12 cellular contexts compared by ENCODE assay signal in genomic region chr9:109907810-109908458, GRCh38.
DNase-seq lines count a peak whose midpoint lies in the region; FAIRE-seq and TF ChIP-seq lines count a peak whose summit lies in the region.
"Had no signal": no experiment of that assay in that cellular context is flagged by ENCODE, and none has a peak within 500 bp of the region (broad histone marks: within the 10 kb centered on the region; RNA-seq: fewer than 3 reads in every experiment).

No MANE protein-coding gene starts in this region.

- TF ChIP-seq CTCF in AG04450 (IDR thresholded peaks at IDR 0.05; ENCODE audit: low read depth, low read length), result no peak
- no peak for TF ChIP-seq CTCF in astrocyte (IDR thresholded peaks at IDR 0.05; ENCODE audit: insufficient read depth, low read depth, low read length)
- TF ChIP-seq CTCF in GM20000 (IDR thresholded peaks at IDR 0.05; ENCODE audit: extremely low read depth, missing control alignments), result no peak

- H3K4me1 ChIP-seq in astrocyte (ENCODE audit: insufficient read depth, low read length) (peaks cover 38% of the 10 kb centered on the region), mesenchymal stem cell (ENCODE audit: control insufficient read depth, insufficient read depth, low read depth, low read length) (peaks cover 14% of the 10 kb centered on the region)

- peak overlapping the region in 1 of 2 experiments; percentile 44 for H2BK12ac ChIP-seq in mesenchymal stem cell (ENCODE audit: low read length in 2 of 2)

- peak overlapping the region; percentile 37 to 76 for H3K18ac ChIP-seq in mesenchymal stem cell (ENCODE audit: low read depth in 1 of 2, low read length in 2 of 2)

- H4K20me1 ChIP-seq in astrocyte (ENCODE audit: insufficient read depth, low read length), result peaks cover 12% of the 10 kb centered on the region

- H3K79me2 ChIP-seq in astrocyte (ENCODE audit: insufficient read depth, low read length), result peaks cover 9% of the 10 kb centered on the region

- peaks cover 13% of the 10 kb centered on the region for H3K79me1 ChIP-seq in mesenchymal stem cell (replicated peaks; ENCODE audit: low read length, poor library complexity, severe bottlenecking)

- CTCF ChIA-PET in AG04450 (lab: Charles Lee), result interaction anchor here (0.8 to 1.5 kb wide), 6 partner anchors 20 to 333 kb away, joined by 4 to 5 read pairs (median 4); no protein-coding TSS in a partner anchor

- no peak overlapping the region for H4K8ac ChIP-seq in mesenchymal stem cell (ENCODE audit: low read length)

- no peak overlapping the region for H2AK5ac ChIP-seq in mesenchymal stem cell (ENCODE audit: low read length, severe bottlenecking)

- peak overlapping the region; percentile 60 for H3K27ac ChIP-seq in AG04450 (ENCODE audit: low read depth, low read length)
- H3K27ac ChIP-seq in astrocyte (ENCODE audit: low read depth, low read length), result no peak overlapping the region
- H3K27ac ChIP-seq in mesenchymal stem cell (ENCODE audit: low read length, poor library complexity, severe bottlenecking), result no peak overlapping the region
- H3K27ac ChIP-seq: tibial artery had no signal

- H3K4me3 Mint-ChIP-seq in astrocyte (ENCODE audit: unreplicated experiment), result no peak overlapping the region
- H3K4me3 Mint-ChIP-seq: activated CD8-positive, alpha-beta memory T cell treated with anti-CD3 and anti-CD28 coated beads, Interleukin-2, amount 10 ng/mL, durations not matched to agents 7 days and 5 days had no signal

- H3K27me3 Mint-ChIP-seq in astrocyte (ENCODE audit: low read depth, unreplicated experiment), result no peaks in the 10 kb centered on the region
- H3K27me3 Mint-ChIP-seq: activated CD8-positive, alpha-beta memory T cell treated with anti-CD3 and anti-CD28 coated beads, Interleukin-2, amount 10 ng/mL, durations not matched to agents 7 days and 5 days had no signal

- H2BK120ac ChIP-seq in mesenchymal stem cell (ENCODE audit: low read depth, low read length), result peak overlapping the region; percentile 21

- H3K36me3 ChIP-seq in astrocyte (ENCODE audit: insufficient read depth, low read length) (no peaks in the 10 kb centered on the region), mesenchymal stem cell (ENCODE audit: control insufficient read depth in 1 of 2, insufficient read depth in 2 of 2, low read depth in 1 of 2, low read length in 2 of 2) (peaks cover 0 to 3% of the 10 kb centered on the region in 2 experiments)
- H3K36me3 ChIP-seq: tibial artery had no signal

- POLR2A ChIA-PET in AG04450 (lab: Yijun Ruan, JAX), result interaction anchor here (1.0 to 1.3 kb wide), 4 partner anchors 124 to 349 kb away, joined by 3 to 4 read pairs (median 4); partner anchors contain the start of gene TXN

- peak overlapping the region in 1 of 2 experiments; percentile 13 for H3K4ac ChIP-seq in mesenchymal stem cell (ENCODE audit: low read depth in 1 of 2, low read length in 2 of 2)

- FAIRE-seq in astrocyte (lab: Jason Lieb, UNC), result no peak

- H2BK15ac ChIP-seq in mesenchymal stem cell (ENCODE audit: low read depth, poor library complexity, severe bottlenecking), result no peak overlapping the region

- H2AFZ ChIP-seq in astrocyte (ENCODE audit: low read depth, low read length), result no peak overlapping the region
- H2AFZ ChIP-seq in mesenchymal stem cell (ENCODE audit: low read depth, low read length), result no peak overlapping the region

- no peaks in the 10 kb centered on the region for H3K27me3 ChIP-seq in AG04450 (ENCODE audit: control insufficient read depth, insufficient read depth, low read length)
- no peaks in the 10 kb centered on the region for H3K27me3 ChIP-seq in astrocyte (ENCODE audit: insufficient read depth, low read length)
- H3K27me3 ChIP-seq in mesenchymal stem cell (ENCODE audit: control insufficient read depth in 1 of 2, insufficient read depth in 1 of 2, low read length in 2 of 2), result no peaks in the 10 kb centered on the region
- H3K27me3 ChIP-seq: tibial artery had no signal

- 90% methylated on average over 4 of the region's 4 CpGs for WGBS in mesenchymal stem cell

- DNase-seq in AG04450 (ENCODE audit: low read depth, low spot score) (no peak), HCEC 1CT (peak; percentile 7), astrocyte (ENCODE audit: low read depth) (no peak), mesenchymal stem cell (peak; percentile 51), AML-193 (lab: John Stamatoyannopoulos, UW) (no peak), GM20000 (ENCODE audit: low spot score) (no peak), NCI-H1092 treated with DMSO at 0.1 percent for 48 hours (lab: John Stamatoyannopoulos, UW) (no peak)
- DNase-seq in effector CD8-positive, alpha-beta T cell (lab: John Stamatoyannopoulos, UW), result no peak
- DNase-seq: activated CD8-positive, alpha-beta memory T cell treated with anti-CD3 and anti-CD28 coated beads, Interleukin-2, amount 10 ng/mL, durations not matched to agents 7 days and 5 days; NCI-H2081 treated with DMSO at 0.1 percent for 48 hours; T-helper 9 cell had no signal

- H3K4me2 ChIP-seq in astrocyte (ENCODE audit: low read length), result peak overlapping the region; percentile 9
- H3K4me2 ChIP-seq in mesenchymal stem cell (ENCODE audit: low read length, poor library complexity, severe bottlenecking), result no peak overlapping the region

- H3K9ac ChIP-seq in astrocyte (ENCODE audit: low read length) (no peak overlapping the region), mesenchymal stem cell (ENCODE audit: low read length) (no peak overlapping the region)

- no peak overlapping the region for H2BK5ac ChIP-seq in mesenchymal stem cell (ENCODE audit: low read depth, low read length, poor library complexity, severe bottlenecking)

- no peaks in the 10 kb centered on the region for H3K36me3 Mint-ChIP-seq in astrocyte (ENCODE audit: low read depth, unreplicated experiment)
- H3K36me3 Mint-ChIP-seq: activated CD8-positive, alpha-beta memory T cell treated with anti-CD3 and anti-CD28 coated beads, Interleukin-2, amount 10 ng/mL, durations not matched to agents 7 days and 5 days had no signal

- H4K91ac ChIP-seq in mesenchymal stem cell (ENCODE audit: low read length), result no peak overlapping the region

- peaks cover 16% of the 10 kb centered on the region for H3K4me1 Mint-ChIP-seq in astrocyte (ENCODE audit: low read depth, unreplicated experiment)
- H3K4me1 Mint-ChIP-seq: activated CD8-positive, alpha-beta memory T cell treated with anti-CD3 and anti-CD28 coated beads, Interleukin-2, amount 10 ng/mL, durations not matched to agents 7 days and 5 days had no signal

- H3K9me3 ChIP-seq in AG04450 (ENCODE audit: control insufficient read depth, insufficient read depth, low read length) (no peaks in the 10 kb centered on the region), astrocyte (ENCODE audit: insufficient read depth, low read depth, low read length) (no peaks in the 10 kb centered on the region), mesenchymal stem cell (ENCODE audit: control insufficient read depth, low read length) (no peaks in the 10 kb centered on the region)
- H3K9me3 ChIP-seq: tibial artery had no signal

- no peak overlapping the region for H3K14ac ChIP-seq in mesenchymal stem cell (ENCODE audit: low read length in 2 of 2)

- no peak overlapping the region for H3K27ac Mint-ChIP-seq in astrocyte (ENCODE audit: unreplicated experiment)
- H3K27ac Mint-ChIP-seq: activated CD8-positive, alpha-beta memory T cell treated with anti-CD3 and anti-CD28 coated beads, Interleukin-2, amount 10 ng/mL, durations not matched to agents 7 days and 5 days had no signal

- no peak overlapping the region for H3K23ac ChIP-seq in mesenchymal stem cell (ENCODE audit: low read length in 2 of 2)

- H3K4me3 ChIP-seq in AG04450 (ENCODE audit: low read depth, low read length) (no peak overlapping the region), astrocyte (ENCODE audit: insufficient read depth, low read depth, low read length) (no peak overlapping the region), mesenchymal stem cell (ENCODE audit: insufficient read depth in 1 of 2, low read depth in 1 of 2, low read length in 2 of 2) (no peak overlapping the region)
- H3K4me3 ChIP-seq: tibial artery had no signal

- no peaks in the 10 kb centered on the region for H3K9me3 Mint-ChIP-seq in astrocyte (ENCODE audit: unreplicated experiment)

Comparison
In these comparisons a context has a peak if more than half of its experiments do, and no peak if none do; other contexts are left out.
1. DNase-seq: peak in HCEC 1CT (single experiment) and mesenchymal stem cell (single experiment); none in AG04450 (single experiment), astrocyte (single experiment), AML-193 (0 of 2), GM20000 (single experiment), NCI-H1092 treated with DMSO at 0.1 percent for 48 hours (single experiment) and effector CD8-positive, alpha-beta T cell (single experiment).